2 cellular contexts compared by ENCODE assay signal in genomic region chr11:65180877-65181568, GRCh38.
TF ChIP-seq lines count a peak whose summit lies in the region.

No MANE protein-coding gene starts in this region.

TF ChIP-seq in HEK293, 187 proteins besides CTCF, POLR2A, EP300 and RAD21 (continued from another document):
- peak; percentile 56 for TF ChIP-seq KLF8 (tag by site-specific recombination; IDR thresholded peaks at IDR 0.05)
- peak; percentile 30; the same call in 1 of the 2 replicates for TF ChIP-seq ZNF76 (tag by site-specific recombination; IDR thresholded peaks at IDR 0.05; ENCODE audit: borderline replicate concordance, low read depth)
- no peak for TF ChIP-seq ZNF555 (tag by site-specific recombination; conservative IDR thresholded peaks at IDR 0.05)
- TF ChIP-seq ZNF114 (tag by site-specific recombination; IDR thresholded peaks at IDR 0.05): no peak
- TF ChIP-seq ZNF2 (tag by site-specific recombination; IDR thresholded peaks at IDR 0.05): no peak
- TF ChIP-seq ZNF341 (tag by site-specific recombination; IDR thresholded peaks at IDR 0.05; ENCODE audit: low read depth): no peak
- peak; percentile 19; the same call in 1 of the 2 replicates for TF ChIP-seq WT1 (tag by site-specific recombination; IDR thresholded peaks at IDR 0.05)
- TF ChIP-seq, protein P1, sequence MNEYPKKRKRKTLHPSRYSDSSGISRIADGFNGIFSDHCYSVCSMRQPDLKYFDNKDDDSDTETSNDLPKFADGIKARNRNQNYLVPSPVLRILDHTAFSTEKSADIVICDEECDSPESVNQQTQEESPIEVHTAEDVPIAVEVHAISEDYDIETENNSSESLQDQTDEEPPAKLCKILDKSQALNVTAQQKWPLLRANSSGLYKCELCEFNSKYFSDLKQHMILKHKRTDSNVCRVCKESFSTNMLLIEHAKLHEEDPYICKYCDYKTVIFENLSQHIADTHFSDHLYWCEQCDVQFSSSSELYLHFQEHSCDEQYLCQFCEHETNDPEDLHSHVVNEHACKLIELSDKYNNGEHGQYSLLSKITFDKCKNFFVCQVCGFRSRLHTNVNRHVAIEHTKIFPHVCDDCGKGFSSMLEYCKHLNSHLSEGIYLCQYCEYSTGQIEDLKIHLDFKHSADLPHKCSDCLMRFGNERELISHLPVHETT (tag by site-specific recombination; IDR thresholded peaks at IDR 0.05): no peak
- TF ChIP-seq ZBTB48 (tag by site-specific recombination; IDR thresholded peaks at IDR 0.05): 0 out of 2 replicates have a peak, but pooled peaks have one; percentile 18
- TF ChIP-seq ZBTB26 (tag by site-specific recombination; optimal IDR thresholded peaks at IDR 0.05): peak; percentile 74
- TF ChIP-seq GLIS1 (tag by site-specific recombination; IDR thresholded peaks at IDR 0.05): 0 out of 2 replicates have a peak, but pooled peaks have one; percentile 7
- TF ChIP-seq, protein P2, sequence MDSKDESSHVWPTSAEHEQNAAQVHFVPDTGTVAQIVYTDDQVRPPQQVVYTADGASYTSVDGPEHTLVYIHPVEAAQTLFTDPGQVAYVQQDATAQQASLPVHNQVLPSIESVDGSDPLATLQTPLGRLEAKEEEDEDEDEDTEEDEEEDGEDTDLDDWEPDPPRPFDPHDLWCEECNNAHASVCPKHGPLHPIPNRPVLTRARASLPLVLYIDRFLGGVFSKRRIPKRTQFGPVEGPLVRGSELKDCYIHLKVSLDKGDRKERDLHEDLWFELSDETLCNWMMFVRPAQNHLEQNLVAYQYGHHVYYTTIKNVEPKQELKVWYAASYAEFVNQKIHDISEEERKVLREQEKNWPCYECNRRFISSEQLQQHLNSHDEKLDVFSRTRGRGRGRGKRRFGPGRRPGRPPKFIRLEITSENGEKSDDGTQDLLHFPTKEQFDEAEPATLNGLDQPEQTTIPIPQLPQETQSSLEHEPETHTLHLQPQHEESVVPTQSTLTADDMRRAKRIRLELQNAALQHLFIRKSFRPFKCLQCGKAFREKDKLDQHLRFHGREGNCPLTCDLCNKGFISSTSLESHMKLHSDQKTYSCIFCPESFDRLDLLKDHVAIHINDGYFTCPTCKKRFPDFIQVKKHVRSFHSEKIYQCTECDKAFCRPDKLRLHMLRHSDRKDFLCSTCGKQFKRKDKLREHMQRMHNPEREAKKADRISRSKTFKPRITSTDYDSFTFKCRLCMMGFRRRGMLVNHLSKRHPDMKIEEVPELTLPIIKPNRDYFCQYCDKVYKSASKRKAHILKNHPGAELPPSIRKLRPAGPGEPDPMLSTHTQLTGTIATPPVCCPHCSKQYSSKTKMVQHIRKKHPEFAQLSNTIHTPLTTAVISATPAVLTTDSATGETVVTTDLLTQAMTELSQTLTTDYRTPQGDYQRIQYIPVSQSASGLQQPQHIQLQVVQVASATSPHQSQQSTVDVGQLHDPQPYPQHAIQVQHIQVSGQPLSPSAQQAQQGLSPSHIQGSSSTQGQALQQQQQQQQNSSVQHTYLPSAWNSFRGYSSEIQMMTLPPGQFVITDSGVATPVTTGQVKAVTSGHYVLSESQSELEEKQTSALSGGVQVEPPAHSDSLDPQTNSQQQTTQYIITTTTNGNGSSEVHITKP (tag by site-specific recombination; IDR thresholded peaks at IDR 0.05): peak; percentile 79
- TF ChIP-seq ZFHX2 (tag by site-specific recombination; conservative IDR thresholded peaks at IDR 0.05): peak; percentile 40; the same call in 1 of the 2 replicates
- TF ChIP-seq ZNF223 (tag by site-specific recombination; IDR thresholded peaks at IDR 0.05): 0 out of 2 replicates have a peak, but pooled peaks have one; percentile 51
- TF ChIP-seq KLF1 (tag by site-specific recombination; IDR thresholded peaks at IDR 0.05): 0 out of 2 replicates have a peak, but pooled peaks have one; percentile 16
- TF ChIP-seq ZNF768 (tag by site-specific recombination; IDR thresholded peaks at IDR 0.05): no peak
TF ChIP-seq in HEK293: peak in this region for 24.

TF ChIP-seq in K562, 482 proteins besides CTCF, POLR2A, EP300 and RAD21 (continued from another document and continues in another):
- TF ChIP-seq, protein P3, sequence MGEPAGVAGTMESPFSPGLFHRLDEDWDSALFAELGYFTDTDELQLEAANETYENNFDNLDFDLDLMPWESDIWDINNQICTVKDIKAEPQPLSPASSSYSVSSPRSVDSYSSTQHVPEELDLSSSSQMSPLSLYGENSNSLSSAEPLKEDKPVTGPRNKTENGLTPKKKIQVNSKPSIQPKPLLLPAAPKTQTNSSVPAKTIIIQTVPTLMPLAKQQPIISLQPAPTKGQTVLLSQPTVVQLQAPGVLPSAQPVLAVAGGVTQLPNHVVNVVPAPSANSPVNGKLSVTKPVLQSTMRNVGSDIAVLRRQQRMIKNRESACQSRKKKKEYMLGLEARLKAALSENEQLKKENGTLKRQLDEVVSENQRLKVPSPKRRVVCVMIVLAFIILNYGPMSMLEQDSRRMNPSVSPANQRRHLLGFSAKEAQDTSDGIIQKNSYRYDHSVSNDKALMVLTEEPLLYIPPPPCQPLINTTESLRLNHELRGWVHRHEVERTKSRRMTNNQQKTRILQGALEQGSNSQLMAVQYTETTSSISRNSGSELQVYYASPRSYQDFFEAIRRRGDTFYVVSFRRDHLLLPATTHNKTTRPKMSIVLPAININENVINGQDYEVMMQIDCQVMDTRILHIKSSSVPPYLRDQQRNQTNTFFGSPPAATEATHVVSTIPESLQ (CRISPR knock-in tag; IDR thresholded peaks at IDR 0.05): no peak
- TF ChIP-seq POLR2G (IDR thresholded peaks at IDR 0.05; ENCODE audit: low read depth, low read length) (peak; percentile 80), MEIS2 (IDR thresholded peaks at IDR 0.05; ENCODE audit: partially characterized antibody) (no peak), THRA (IDR thresholded peaks at IDR 0.05) (no peak), MAX (CRISPR knock-in tag; IDR thresholded peaks at IDR 0.05) (peak; percentile 64), THRAP3 (IDR thresholded peaks at IDR 0.05; ENCODE audit: borderline replicate concordance) (no peak), HNRNPH1 (optimal IDR thresholded peaks at IDR 0.05; ENCODE audit: low read depth, low read length) (no peak), TARDBP (IDR thresholded peaks at IDR 0.05) (0 out of 2 replicates have a peak, but pooled peaks have one; percentile 68), CHD4 (IDR thresholded peaks at IDR 0.05; ENCODE audit: insufficient read depth, insufficient replicate concordance, low read depth, low read length, poor library complexity, severe bottlenecking) (peak; percentile 31), BMI1 (IDR thresholded peaks at IDR 0.05; ENCODE audit: low read length) (no peak), NONO (IDR thresholded peaks at IDR 0.05; ENCODE audit: low read depth in 2 of 2, low read length in 1 of 2) (peak in 1 of 2 experiments; percentile 67; a peak in 1 of 4 replicates), ZBTB7A (IDR thresholded peaks at IDR 0.05; ENCODE audit: borderline replicate concordance, control insufficient read depth, low read depth, low read length) (peak; percentile 98), HSF4 (CRISPR knock-in tag; IDR thresholded peaks at IDR 0.05; ENCODE audit: borderline replicate concordance) (no peak), SIN3A (IDR thresholded peaks at IDR 0.05; ENCODE audit: borderline replicate concordance in 2 of 2, control insufficient read depth in 1 of 2, low read depth in 2 of 2, low read length in 2 of 2) (peak; percentile 37 to 42; a peak in 2 of 4 replicates), ZFP1 (CRISPR knock-in tag; IDR thresholded peaks at IDR 0.05) (no peak), CXXC5 (CRISPR knock-in tag; IDR thresholded peaks at IDR 0.05) (peak; percentile 71), NRF1 (conservative IDR thresholded peaks at IDR 0.05 in 1 of 2, IDR thresholded peaks at IDR 0.05 in 1 of 2) (no peak; a peak in 2 of 4 replicates), MLX (CRISPR knock-in tag; conservative IDR thresholded peaks at IDR 0.05) (no peak), EP400 (IDR thresholded peaks at IDR 0.05) (peak; percentile 54), CREBBP (IDR thresholded peaks at IDR 0.05; ENCODE audit: low read depth, low read length) (no peak), ARID2 (IDR thresholded peaks at IDR 0.05) (no peak), ZNF75A (CRISPR knock-in tag; IDR thresholded peaks at IDR 0.05) (no peak), HMBOX1 (IDR thresholded peaks at IDR 0.05) (no peak)
- TF ChIP-seq, protein P4, sequence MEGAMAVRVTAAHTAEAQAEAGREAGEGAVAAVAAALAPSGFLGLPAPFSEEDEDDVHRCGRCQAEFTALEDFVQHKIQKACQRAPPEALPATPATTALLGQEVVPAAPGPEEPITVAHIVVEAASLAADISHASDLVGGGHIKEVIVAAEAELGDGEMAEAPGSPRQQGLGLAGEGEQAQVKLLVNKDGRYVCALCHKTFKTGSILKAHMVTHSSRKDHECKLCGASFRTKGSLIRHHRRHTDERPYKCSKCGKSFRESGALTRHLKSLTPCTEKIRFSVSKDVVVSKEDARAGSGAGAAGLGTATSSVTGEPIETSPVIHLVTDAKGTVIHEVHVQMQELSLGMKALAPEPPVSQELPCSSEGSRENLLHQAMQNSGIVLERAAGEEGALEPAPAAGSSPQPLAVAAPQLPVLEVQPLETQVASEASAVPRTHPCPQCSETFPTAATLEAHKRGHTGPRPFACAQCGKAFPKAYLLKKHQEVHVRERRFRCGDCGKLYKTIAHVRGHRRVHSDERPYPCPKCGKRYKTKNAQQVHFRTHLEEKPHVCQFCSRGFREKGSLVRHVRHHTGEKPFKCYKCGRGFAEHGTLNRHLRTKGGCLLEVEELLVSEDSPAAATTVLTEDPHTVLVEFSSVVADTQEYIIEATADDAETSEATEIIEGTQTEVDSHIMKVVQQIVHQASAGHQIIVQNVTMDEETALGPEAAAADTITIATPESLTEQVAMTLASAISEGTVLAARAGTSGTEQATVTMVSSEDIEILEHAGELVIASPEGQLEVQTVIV (CRISPR knock-in tag; IDR thresholded peaks at IDR 0.05; ENCODE audit: borderline replicate concordance): no peak
- TF ChIP-seq, protein P5, sequence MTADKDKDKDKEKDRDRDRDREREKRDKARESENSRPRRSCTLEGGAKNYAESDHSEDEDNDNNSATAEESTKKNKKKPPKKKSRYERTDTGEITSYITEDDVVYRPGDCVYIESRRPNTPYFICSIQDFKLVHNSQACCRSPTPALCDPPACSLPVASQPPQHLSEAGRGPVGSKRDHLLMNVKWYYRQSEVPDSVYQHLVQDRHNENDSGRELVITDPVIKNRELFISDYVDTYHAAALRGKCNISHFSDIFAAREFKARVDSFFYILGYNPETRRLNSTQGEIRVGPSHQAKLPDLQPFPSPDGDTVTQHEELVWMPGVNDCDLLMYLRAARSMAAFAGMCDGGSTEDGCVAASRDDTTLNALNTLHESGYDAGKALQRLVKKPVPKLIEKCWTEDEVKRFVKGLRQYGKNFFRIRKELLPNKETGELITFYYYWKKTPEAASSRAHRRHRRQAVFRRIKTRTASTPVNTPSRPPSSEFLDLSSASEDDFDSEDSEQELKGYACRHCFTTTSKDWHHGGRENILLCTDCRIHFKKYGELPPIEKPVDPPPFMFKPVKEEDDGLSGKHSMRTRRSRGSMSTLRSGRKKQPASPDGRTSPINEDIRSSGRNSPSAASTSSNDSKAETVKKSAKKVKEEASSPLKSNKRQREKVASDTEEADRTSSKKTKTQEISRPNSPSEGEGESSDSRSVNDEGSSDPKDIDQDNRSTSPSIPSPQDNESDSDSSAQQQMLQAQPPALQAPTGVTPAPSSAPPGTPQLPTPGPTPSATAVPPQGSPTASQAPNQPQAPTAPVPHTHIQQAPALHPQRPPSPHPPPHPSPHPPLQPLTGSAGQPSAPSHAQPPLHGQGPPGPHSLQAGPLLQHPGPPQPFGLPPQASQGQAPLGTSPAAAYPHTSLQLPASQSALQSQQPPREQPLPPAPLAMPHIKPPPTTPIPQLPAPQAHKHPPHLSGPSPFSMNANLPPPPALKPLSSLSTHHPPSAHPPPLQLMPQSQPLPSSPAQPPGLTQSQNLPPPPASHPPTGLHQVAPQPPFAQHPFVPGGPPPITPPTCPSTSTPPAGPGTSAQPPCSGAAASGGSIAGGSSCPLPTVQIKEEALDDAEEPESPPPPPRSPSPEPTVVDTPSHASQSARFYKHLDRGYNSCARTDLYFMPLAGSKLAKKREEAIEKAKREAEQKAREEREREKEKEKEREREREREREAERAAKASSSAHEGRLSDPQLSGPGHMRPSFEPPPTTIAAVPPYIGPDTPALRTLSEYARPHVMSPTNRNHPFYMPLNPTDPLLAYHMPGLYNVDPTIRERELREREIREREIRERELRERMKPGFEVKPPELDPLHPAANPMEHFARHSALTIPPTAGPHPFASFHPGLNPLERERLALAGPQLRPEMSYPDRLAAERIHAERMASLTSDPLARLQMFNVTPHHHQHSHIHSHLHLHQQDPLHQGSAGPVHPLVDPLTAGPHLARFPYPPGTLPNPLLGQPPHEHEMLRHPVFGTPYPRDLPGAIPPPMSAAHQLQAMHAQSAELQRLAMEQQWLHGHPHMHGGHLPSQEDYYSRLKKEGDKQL (CRISPR knock-in tag; IDR thresholded peaks at IDR 0.05; ENCODE audit: borderline replicate concordance): no peak
- TF ChIP-seq, protein P6, sequence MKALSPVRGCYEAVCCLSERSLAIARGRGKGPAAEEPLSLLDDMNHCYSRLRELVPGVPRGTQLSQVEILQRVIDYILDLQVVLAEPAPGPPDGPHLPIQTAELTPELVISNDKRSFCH (CRISPR knock-in tag; IDR thresholded peaks at IDR 0.05): no peak
- TF ChIP-seq, protein P6 (tag; IDR thresholded peaks at IDR 0.05): 0 out of 2 replicates have a peak, but pooled peaks have one; percentile 26
